ENCODE assay signal across 22 cellular contexts in the genomic region with DNA sequence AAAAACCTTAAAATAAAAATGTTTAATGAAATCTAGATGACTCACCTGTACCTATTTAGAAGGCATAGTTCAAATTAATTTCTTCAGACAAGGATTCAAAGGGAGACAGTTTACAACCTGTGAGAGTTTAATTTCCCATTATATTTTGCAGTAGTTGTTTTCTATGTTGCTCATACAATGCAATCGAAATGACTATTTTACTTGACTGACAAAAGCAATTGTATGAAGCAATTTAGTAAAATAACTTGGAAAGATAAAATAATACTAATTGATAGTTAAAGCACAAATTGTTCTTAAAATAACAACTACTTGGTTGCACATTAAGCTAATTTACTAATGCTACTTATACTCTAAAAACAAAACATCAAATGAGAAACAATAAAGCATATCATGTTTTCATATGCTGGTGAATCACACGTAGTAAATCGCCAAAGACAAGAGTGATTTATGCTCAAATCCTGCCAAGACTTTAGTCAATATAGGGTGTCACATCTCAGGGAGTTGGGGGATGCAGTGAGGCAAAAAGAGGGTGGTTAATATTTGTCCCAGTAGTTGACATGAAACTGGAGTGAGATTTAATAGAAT. TPM values are rescaled to one million over a fixed set of nuclear protein-coding genes. Genes with fewer than 3 reads are reported as not detected.
DNase-seq lines count a peak whose midpoint lies in the region; TF ChIP-seq lines count a peak whose summit lies in the region.
"Had no signal": no experiment of that assay in that cellular context is flagged by ENCODE, and none has a peak within 500 bp of the region (broad histone marks: within the 10 kb centered on the region; RNA-seq: fewer than 3 reads in every experiment).

No MANE protein-coding gene starts in this region.

- H3K9ac ChIP-seq in Loucy (ENCODE audit: low read depth, low read length, poor library complexity, severe bottlenecking) = no peak overlapping the region

- H3K27me3 Mint-ChIP-seq in brain (peaks cover 16% of the 10 kb centered on the region), neural crest cell (ENCODE audit: low read depth) (peaks cover 32% of the 10 kb centered on the region)

- TF ChIP-seq CTCF in Loucy (conservative IDR thresholded peaks at IDR 0.05; ENCODE audit: low read length) = no peak
- TF ChIP-seq CTCF in brain (conservative IDR thresholded peaks at IDR 0.05) = no peak
- no peak for TF ChIP-seq CTCF in neural crest cell (conservative IDR thresholded peaks at IDR 0.05)
- TF ChIP-seq CTCF in coronary artery (IDR thresholded peaks at IDR 0.05) = no peak

- H3K9me2 ChIP-seq in Loucy (replicated peaks; ENCODE audit: low read depth, low read length) = no peaks in the 10 kb centered on the region

- H3K27ac Mint-ChIP-seq in brain (peak overlapping the region; percentile 19 to 97 (median 66)), neural crest cell (ENCODE audit: unreplicated experiment) (no peak overlapping the region)
- H3K27ac Mint-ChIP-seq: activated T-cell treated with anti-CD3 and anti-CD28 coated beads, Interleukin-2, amount 50 U/mL, for 24 hours; HFFc6; naive thymus-derived CD8-positive, alpha-beta T cell; T-helper 1 cell treated with Interleukin-12 subunit alpha and Interleukin-12 subunit beta and Interleukin-4 antibody, amounts not matched to agents 30 μg/mL and 1 μg/mL, for 36 hours had no signal

- H3K4me2 ChIP-seq in Loucy (ENCODE audit: low read depth, low read length, poor library complexity, severe bottlenecking) = peak overlapping the region; percentile 15

- H3K4me3 Mint-ChIP-seq in brain (peak overlapping the region; percentile 73 to 99 (median 98)), neural crest cell (peak overlapping the region; percentile 23)
- H3K4me3 Mint-ChIP-seq: activated T-cell treated with anti-CD3 and anti-CD28 coated beads, Interleukin-2, amount 50 U/mL, for 24 hours; HFFc6; naive thymus-derived CD8-positive, alpha-beta T cell; T-helper 1 cell treated with Interleukin-12 subunit alpha and Interleukin-12 subunit beta and Interleukin-4 antibody, amounts not matched to agents 30 μg/mL and 1 μg/mL, for 36 hours had no signal

- H2AFZ ChIP-seq in Loucy (ENCODE audit: low read length) = no peak overlapping the region

- no peaks in the 10 kb centered on the region for H3K36me3 ChIP-seq in Loucy (ENCODE audit: insufficient read depth, low read length)
- H3K36me3 ChIP-seq: transverse colon had no signal

- no peaks in the 10 kb centered on the region for H3K9me3 ChIP-seq in Loucy (ENCODE audit: insufficient read depth, low read depth, low read length)
- H3K9me3 ChIP-seq: body of pancreas, transverse colon had no signal

- H3F3A ChIP-seq in Loucy (ENCODE audit: low read depth) = no peaks in the 10 kb centered on the region; the same call in 1 of the 2 replicates

- peak; percentile 48 for DNase-seq in NCI-H1417 treated with DMSO at 0.1 percent for 48 hours (lab: John Stamatoyannopoulos, UW)
- no peak for DNase-seq in neural crest cell (ENCODE audit: low read depth, low spot score)
- no peak for DNase-seq in coronary artery (ENCODE audit: low spot score)
- no peak for DNase-seq in stimulated activated CD4-positive, alpha-beta T cell treated with anti-CD3 and anti-CD28 coated beads, Interleukin-4, amount 100 ng/mL, for 1 hour
- DNase-seq in KG1 (lab: John Stamatoyannopoulos, UW) = no peak
- no peak for DNase-seq in activated effector memory CD4-positive, alpha-beta T cell treated with Interleukin-2 at 50 U/mL for 16 hours
- DNase-seq: activated CD4-positive, CD25-positive, alpha-beta regulatory T cell treated with anti-CD3 and anti-CD28 coated beads, Interleukin-2, amount 50 U/mL, for 72 hours; activated T-cell treated with anti-CD3 and anti-CD28 coated beads, Interleukin-2, amount 50 U/mL, for 24 hours; body of pancreas; effector CD8-positive, alpha-beta T cell; foreskin keratinocyte; HFFc6; left ventricle myocardium superior; naive thymus-derived CD8-positive, alpha-beta T cell; NCI-H1930; transverse colon had no signal

- H3K4me1 Mint-ChIP-seq in brain (peaks cover 51% of the 10 kb centered on the region), neural crest cell (peaks cover 35% of the 10 kb centered on the region)

- H3K79me2 ChIP-seq in Loucy (ENCODE audit: insufficient read depth, low read length) = no peaks in the 10 kb centered on the region

- H3K9me3 Mint-ChIP-seq in brain = peaks cover 0 to 5% (median 0%) of the 10 kb centered on the region in 5 experiments
- H3K9me3 Mint-ChIP-seq in neural crest cell = no peaks in the 10 kb centered on the region
- H3K9me3 Mint-ChIP-seq: activated T-cell treated with anti-CD3 and anti-CD28 coated beads, Interleukin-2, amount 50 U/mL, for 24 hours; HFFc6; T-helper 1 cell treated with Interleukin-12 subunit alpha and Interleukin-12 subunit beta and Interleukin-4 antibody, amounts not matched to agents 30 μg/mL and 1 μg/mL, for 36 hours had no signal

- H3K4me3 ChIP-seq in Loucy (ENCODE audit: low read length, poor library complexity, severe bottlenecking) (peak overlapping the region; percentile 0), coronary artery (no peak overlapping the region)
- H3K4me3 ChIP-seq: body of pancreas, SK-N-MC, transverse colon had no signal

- H3K36me3 Mint-ChIP-seq in brain (no peaks in the 10 kb centered on the region), neural crest cell (ENCODE audit: low read depth) (no peaks in the 10 kb centered on the region)

- no peak overlapping the region for H3K27ac ChIP-seq in coronary artery
- H3K27ac ChIP-seq: C4-2B, foreskin keratinocyte, SK-N-MC had no signal

- H3K4me1 ChIP-seq in Loucy (ENCODE audit: insufficient read depth, low read length, poor library complexity, severe bottlenecking) = no peaks in the 10 kb centered on the region
- H3K4me1 ChIP-seq: foreskin keratinocyte had no signal

- no peaks in the 10 kb centered on the region for H4K20me1 ChIP-seq in Loucy (ENCODE audit: insufficient read depth, low read length, poor library complexity, severe bottlenecking)

- H3K27me3 ChIP-seq in Loucy (ENCODE audit: insufficient read depth, low read length, poor library complexity, severe bottlenecking) = no peaks in the 10 kb centered on the region
- H3K27me3 ChIP-seq: body of pancreas had no signal

RNA-seq across cellular contexts. Expression of gene DACH1, which starts 6.4 kb away (rescaled TPM):
- polyA plus RNA-seq in brain (ENCODE audit: insufficient read depth, low read depth, low replicate concordance) = 7.6 TPM
- total RNA-seq in neural crest cell = 23.7 and 24.6 TPM in 2 replicates
- total RNA-seq: foreskin keratinocyte; HFFc6; MCF 10A; naive thymus-derived CD8-positive, alpha-beta T cell had no signal
- polyA plus RNA-seq: foreskin keratinocyte; naive thymus-derived CD8-positive, alpha-beta T cell had no signal
